9 cellular contexts compared by ENCODE assay signal in the genomic region with DNA sequence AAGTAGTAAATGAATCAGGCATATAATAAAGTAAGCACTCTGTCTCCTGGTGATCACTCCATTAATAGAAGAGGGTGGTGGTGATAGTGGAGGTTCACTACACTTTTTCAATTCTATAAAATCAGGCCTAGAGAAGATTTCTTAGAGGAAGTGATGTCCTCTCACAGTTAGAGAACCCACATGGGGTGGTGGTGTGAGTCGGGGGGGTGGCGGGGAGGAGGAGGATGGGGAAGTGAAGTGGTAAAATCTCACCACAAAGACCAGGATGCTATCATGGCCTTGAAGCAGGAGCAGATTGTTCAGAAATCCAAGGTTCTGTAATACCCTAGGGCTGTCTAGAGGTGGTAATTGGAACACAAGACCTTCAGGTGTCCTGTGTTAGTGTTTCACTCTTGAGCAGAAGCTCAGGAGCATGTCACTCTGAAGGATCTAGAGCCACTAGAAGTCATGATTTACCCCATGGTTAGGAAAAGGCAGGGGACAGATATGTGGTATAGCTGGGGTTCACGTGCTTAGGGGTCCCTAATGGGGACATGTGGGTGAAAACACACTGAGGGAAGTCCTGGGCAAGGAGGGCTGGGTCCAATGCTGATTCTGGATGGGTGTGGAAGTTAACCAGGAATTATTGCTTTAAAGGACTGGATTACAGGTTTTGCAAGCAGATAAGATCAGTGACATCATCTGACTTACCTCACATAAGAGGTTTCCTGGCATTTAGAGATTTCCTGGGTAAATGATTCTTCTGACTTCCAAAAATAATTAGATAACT. TPM values are rescaled to one million over a fixed set of nuclear protein-coding genes. Genes with fewer than 3 reads are reported as not detected.
DNase-seq lines count a peak whose midpoint lies in the region; ATAC-seq and TF ChIP-seq lines count a peak whose summit lies in the region.
"Had no signal": no experiment of that assay in that cellular context is flagged by ENCODE, and none has a peak within 500 bp of the region (broad histone marks: within the 10 kb centered on the region; RNA-seq: fewer than 3 reads in every experiment).

No MANE protein-coding gene starts in this region.

- H3K9ac ChIP-seq in OCI-LY3 (ENCODE audit: low read length), result no peak overlapping the region

- no peak for TF ChIP-seq CTCF in OCI-LY3 (IDR thresholded peaks at IDR 0.05; ENCODE audit: low read depth, low read length)

- peaks cover 17% of the 10 kb centered on the region for H3K4me1 ChIP-seq in OCI-LY3 (ENCODE audit: low read length)

- no peaks in the 10 kb centered on the region for H4K20me1 ChIP-seq in OCI-LY3 (ENCODE audit: insufficient read depth, low read length)

- H2AFZ ChIP-seq in OCI-LY3 (ENCODE audit: low read depth, low read length), result peak overlapping the region; percentile 54

- no peaks in the 10 kb centered on the region for H3K36me3 ChIP-seq in OCI-LY3 (replicated peaks; ENCODE audit: low read depth, low read length)

- no peaks in the 10 kb centered on the region for H3K27me3 Mint-ChIP-seq in activated naive CD8-positive, alpha-beta T cell treated with anti-CD3 and anti-CD28 coated beads, Interleukin-2, amount 50 U/mL, for 24 hours
- H3K27me3 Mint-ChIP-seq in natural killer cell treated with Interleukin-12 subunit alpha and Interleukin-12 subunit beta and Interleukin-15 and Interleukin-18, amount 100 ng/mL, for 72 hours, result no peaks in the 10 kb centered on the region

- H3K36me3 Mint-ChIP-seq in activated naive CD8-positive, alpha-beta T cell treated with anti-CD3 and anti-CD28 coated beads, Interleukin-2, amount 50 U/mL, for 24 hours (ENCODE audit: low read depth), result peaks cover 14% of the 10 kb centered on the region
- H3K36me3 Mint-ChIP-seq in natural killer cell treated with Interleukin-12 subunit alpha and Interleukin-12 subunit beta and Interleukin-15 and Interleukin-18, amount 100 ng/mL, for 72 hours, result no peaks in the 10 kb centered on the region

- H3K9me3 ChIP-seq in OCI-LY3 (ENCODE audit: insufficient read depth, low read length), result no peaks in the 10 kb centered on the region
- H3K9me3 ChIP-seq: tibial nerve had no signal

- peak overlapping the region; percentile 8 for H3K27ac ChIP-seq in OCI-LY3 (ENCODE audit: low read length)

- H3K27ac Mint-ChIP-seq in activated naive CD8-positive, alpha-beta T cell treated with anti-CD3 and anti-CD28 coated beads, Interleukin-2, amount 50 U/mL, for 24 hours, result peak overlapping the region; percentile 84
- H3K27ac Mint-ChIP-seq in natural killer cell treated with Interleukin-12 subunit alpha and Interleukin-12 subunit beta and Interleukin-15 and Interleukin-18, amount 100 ng/mL, for 72 hours, result peak overlapping the region; percentile 84 to 89

- no peaks in the 10 kb centered on the region for H3K79me2 ChIP-seq in OCI-LY3 (ENCODE audit: low read length)

- no peak overlapping the region for H3K4me3 ChIP-seq in OCI-LY3 (ENCODE audit: low read length)
- H3K4me3 ChIP-seq: tibial nerve had no signal

- peak; percentile 41 for DNase-seq in activated naive CD8-positive, alpha-beta T cell treated with anti-CD3 and anti-CD28 coated beads, Interleukin-2, amount 50 U/mL, for 24 hours
- no peak for DNase-seq in natural killer cell treated with Interleukin-12 subunit alpha and Interleukin-12 subunit beta and Interleukin-15 and Interleukin-18, amount 100 ng/mL, for 72 hours (ENCODE audit: low spot score)
- DNase-seq in AG20443 (ENCODE audit: low spot score), result no peak
- no peak for DNase-seq in DMS153 (lab: John Stamatoyannopoulos, UW)

- H3K27me3 ChIP-seq in OCI-LY3 (ENCODE audit: low read depth, low read length), result no peaks in the 10 kb centered on the region
- H3K27me3 ChIP-seq: tibial nerve had no signal

- peak overlapping the region; percentile 34 for H3K4me2 ChIP-seq in OCI-LY3 (ENCODE audit: low read length)

- ATAC-seq in GM21447 (IDR thresholded peaks at IDR 0.05; ENCODE audit: unreplicated experiment) (peak; percentile 49), GM19328 (IDR thresholded peaks at IDR 0.05; ENCODE audit: unreplicated experiment) (no peak), HG03196 (IDR thresholded peaks at IDR 0.05; ENCODE audit: unreplicated experiment) (no peak)
- ATAC-seq in activated naive CD8-positive, alpha-beta T cell treated with anti-CD3 and anti-CD28 coated beads, Interleukin-2, amount 50 U/mL, for 24 hours, result peak; percentile 55
- peak; percentile 74 to 81 for ATAC-seq in natural killer cell treated with Interleukin-12 subunit alpha and Interleukin-12 subunit beta and Interleukin-15 and Interleukin-18, amount 100 ng/mL, for 72 hours

- H3K4me3 Mint-ChIP-seq in activated naive CD8-positive, alpha-beta T cell treated with anti-CD3 and anti-CD28 coated beads, Interleukin-2, amount 50 U/mL, for 24 hours, result peak overlapping the region; percentile 27
- peak overlapping the region; percentile 69 for H3K4me3 Mint-ChIP-seq in natural killer cell treated with Interleukin-12 subunit alpha and Interleukin-12 subunit beta and Interleukin-15 and Interleukin-18, amount 100 ng/mL, for 72 hours

- H3K9me3 Mint-ChIP-seq in activated naive CD8-positive, alpha-beta T cell treated with anti-CD3 and anti-CD28 coated beads, Interleukin-2, amount 50 U/mL, for 24 hours, result no peaks in the 10 kb centered on the region
- no peaks in the 10 kb centered on the region for H3K9me3 Mint-ChIP-seq in natural killer cell treated with Interleukin-12 subunit alpha and Interleukin-12 subunit beta and Interleukin-15 and Interleukin-18, amount 100 ng/mL, for 72 hours

- peaks cover 40% of the 10 kb centered on the region for H3K4me1 Mint-ChIP-seq in activated naive CD8-positive, alpha-beta T cell treated with anti-CD3 and anti-CD28 coated beads, Interleukin-2, amount 50 U/mL, for 24 hours
- peaks cover 25 to 36% of the 10 kb centered on the region in 2 donors for H3K4me1 Mint-ChIP-seq in natural killer cell treated with Interleukin-12 subunit alpha and Interleukin-12 subunit beta and Interleukin-15 and Interleukin-18, amount 100 ng/mL, for 72 hours (ENCODE audit: low read depth in 2 of 2)

RNA-seq across cellular contexts. Expression of a gene that starts 31.0 kb away (rescaled TPM):
- 10 to 100 TPM; 12.0 to 21.3 TPM for total RNA-seq in natural killer cell treated with Interleukin-12 subunit alpha and Interleukin-12 subunit beta and Interleukin-15 and Interleukin-18, amount 100 ng/mL, for 72 hours

RNA-seq across cellular contexts. Expression of a gene that starts 42.1 kb away (rescaled TPM):
- 10 to 100 TPM; 59.2 to 62.5 TPM for total RNA-seq in natural killer cell treated with Interleukin-12 subunit alpha and Interleukin-12 subunit beta and Interleukin-15 and Interleukin-18, amount 100 ng/mL, for 72 hours

Comparison
In these comparisons a context has a peak if more than half of its experiments do, and no peak if none do; other contexts are left out.
1. ATAC-seq: peak in GM21447 (single experiment), activated naive CD8-positive, alpha-beta T cell treated with anti-CD3 and anti-CD28 coated beads, Interleukin-2, amount 50 U/mL, for 24 hours (single experiment) and natural killer cell treated with Interleukin-12 subunit alpha and Interleukin-12 subunit beta and Interleukin-15 and Interleukin-18, amount 100 ng/mL, for 72 hours (2 of 2); none in GM19328 (single experiment) and HG03196 (single experiment).